In the genomic region with DNA sequence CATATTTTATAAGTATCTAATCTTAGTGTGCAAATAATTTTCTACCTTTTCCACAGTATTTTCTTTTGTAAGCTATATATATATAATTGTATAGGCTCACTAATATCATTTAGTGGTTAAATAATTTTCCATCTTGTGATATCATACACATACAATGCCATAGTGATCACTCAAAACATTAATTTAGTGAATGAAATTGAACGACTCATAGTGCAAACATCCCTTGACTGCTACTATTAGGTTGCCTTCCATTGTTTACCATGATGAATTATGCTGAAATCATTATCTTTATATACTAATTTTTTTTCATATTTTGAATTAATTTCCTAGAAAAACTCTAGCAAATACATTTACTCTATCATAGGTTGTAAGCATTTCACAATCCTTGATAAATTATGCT, we compare ENCODE assay signal across 22 cellular contexts.
"Had no signal": no experiment of that assay in that cellular context is flagged by ENCODE, and none has a peak within 500 bp of the region (broad histone marks: within the 10 kb centered on the region; RNA-seq: fewer than 3 reads in every experiment).

No MANE protein-coding gene starts in this region.

- H3K4me2 ChIP-seq: hepatocyte had no signal

- H3K4me3 ChIP-seq: colonic mucosa, esophagus muscularis mucosa, hepatocyte, lung, mucosa of descending colon, right atrium auricular region, sigmoid colon, skin epidermis, testis, transverse colon had no signal

- H3K27ac ChIP-seq: colonic mucosa, esophagus muscularis mucosa, hepatocyte, neutrophil, right atrium auricular region, sigmoid colon, skin epidermis, testis, transverse colon had no signal

- H2AFZ ChIP-seq: hepatocyte had no signal

- H3K9me3 ChIP-seq: colonic mucosa, mucosa of descending colon, neutrophil, testis had no signal

- DNase-seq: colonic mucosa; dermis blood vessel endothelial cell; head of caudate nucleus; kidney; left colon; left ventricle myocardium superior; mucosa of descending colon; naive thymus-derived CD8-positive, alpha-beta T cell; posterior cingulate gyrus; sigmoid colon; stimulated activated CD4-positive, alpha-beta T cell treated with anti-CD3 and anti-CD28 coated beads, Interleukin-2, amount 100 ng/mL, for 24 hours; stimulated activated CD4-positive, alpha-beta T cell treated with anti-CD3 and anti-CD28 coated beads, Interleukin-4, amount 100 ng/mL, for 4 hours; stimulated activated naive B cell treated with anti-CD40 and anti-IgM and Interleukin-4, amounts not matched to agents 10 μg/mL and 1 μg/mL and 100 μg/mL, for 72 hours; stimulated activated naive CD8-positive, alpha-beta T cell treated with anti-CD3 and anti-CD28 coated beads, Interleukin-15, amount 100 ng/mL, for 72 hours; testis; transverse colon had no signal

- H3K36me3 ChIP-seq: colonic mucosa, esophagus muscularis mucosa, neutrophil, right atrium auricular region, sigmoid colon had no signal

- ATAC-seq: left colon; left ventricle myocardium superior; mucosa of descending colon; naive thymus-derived CD8-positive, alpha-beta T cell; stimulated activated naive B cell treated with anti-CD40 and anti-IgM and Interleukin-4, amounts not matched to agents 10 μg/mL and 1 μg/mL and 100 μg/mL, for 72 hours; stimulated activated naive CD8-positive, alpha-beta T cell treated with anti-CD3 and anti-CD28 coated beads, Interleukin-15, amount 100 ng/mL, for 72 hours had no signal

- H3K27me3 ChIP-seq: colonic mucosa, esophagus muscularis mucosa, hepatocyte, neutrophil, right atrium auricular region, sigmoid colon, testis, transverse colon had no signal

- H3K4me1 ChIP-seq: colonic mucosa, esophagus muscularis mucosa, right atrium auricular region, sigmoid colon, testis, transverse colon had no signal
